8 cellular contexts compared by ENCODE assay signal in genomic region chr7:5822742-5823503, GRCh38. TPM values are rescaled to one million over a fixed set of nuclear protein-coding genes. Genes with fewer than 3 reads are reported as not detected.
A peak's percentile ranks its signal among the peaks of the same experiment; 100 is the strongest.
DNase-seq lines count a peak whose midpoint lies in the region; ATAC-seq, FAIRE-seq and TF ChIP-seq lines count a peak whose summit lies in the region.

No MANE protein-coding gene starts in this region.

- peak; percentile 98 for FAIRE-seq in urothelium cell line (lab: Jason Lieb, UNC)

- DNase-seq in GM13977 (ENCODE audit: low spot score) (peak; percentile 95), NCI-H146 treated with DMSO at 0.1 percent for 48 hours (lab: John Stamatoyannopoulos, UW; ENCODE audit: unreplicated experiment) (peak; percentile 84), T-helper 1 cell (peak; percentile 96 to 99 (median 98)), right atrium auricular region (ENCODE audit: low spot score) (peak; percentile 96), psoas muscle (peak; percentile 96 to 97), urothelium cell line (ENCODE audit: low spot score) (peak; percentile 100)

- 0 to 1% (median 1%) methylated on average over 29 to 39 of the region's 39 CpGs for WGBS in psoas muscle, 3 donors

- H3K27me3 ChIP-seq in right atrium auricular region, result no peaks in the 10 kb centered on the region
- H3K27me3 ChIP-seq in psoas muscle (ENCODE audit: insufficient read depth in 3 of 3, low read length in 2 of 3), result peaks cover 0 to 2% (median 0%) of the 10 kb centered on the region in 3 donors

- H3K4me1 ChIP-seq in right atrium auricular region (peaks cover 0 to 12% of the 10 kb centered on the region in 2 donors), psoas muscle (peaks cover 4% of the 10 kb centered on the region)

- intact Hi-C loops in psoas muscle (cut with DNase I), result no loop called here

- ATAC-seq in HG02884 (IDR thresholded peaks at IDR 0.05; ENCODE audit: unreplicated experiment), result peak; percentile 98
- ATAC-seq in psoas muscle, result peak; percentile 100

- no peak for TF ChIP-seq CTCF in GM13977 (IDR thresholded peaks at IDR 0.05; ENCODE audit: extremely low read depth, insufficient read depth, missing control alignments)
- peak in 1 of 2 donors; percentile 30 for TF ChIP-seq CTCF in right atrium auricular region (IDR thresholded peaks at IDR 0.05)
- TF ChIP-seq CTCF in psoas muscle (IDR thresholded peaks at IDR 0.05), result peak; percentile 10

- no peaks in the 10 kb centered on the region for H3K36me3 ChIP-seq in right atrium auricular region
- no peaks in the 10 kb centered on the region for H3K36me3 ChIP-seq in psoas muscle (ENCODE audit: insufficient read depth in 1 of 2, low read depth in 1 of 2)

- H3K4me3 ChIP-seq in right atrium auricular region, result peak overlapping the region; percentile 45 to 70
- H3K4me3 ChIP-seq in psoas muscle, result peak overlapping the region; percentile 73

- H3K27ac ChIP-seq in angular gyrus (ENCODE audit: low read depth, low read length) (peak overlapping the region; percentile 65), right atrium auricular region (peak overlapping the region; percentile 65 to 76), psoas muscle (peak overlapping the region; percentile 87)

- H3K9me3 ChIP-seq in right atrium auricular region (no peaks in the 10 kb centered on the region), psoas muscle (no peaks in the 10 kb centered on the region)

- in situ Hi-C loops in GM13977 (cut with MboI; ENCODE audit: low pct_unique_long_range_greater_than_20kb, low sequenced_read_pairs, unreplicated experiment), result no loop called here

RNA-seq across cellular contexts. Expression of gene RNF216, which starts 41.5 kb away (rescaled TPM):
- 10 to 100 TPM; 40.1 to 50.9 TPM for total RNA-seq in right atrium auricular region
- 10 to 100 TPM; 23.5 to 24.9 (median 24.2) TPM for total RNA-seq in psoas muscle
- polyA plus RNA-seq in psoas muscle, result 10 to 100 TPM; 11.4 to 26.3 (median 12.0) TPM

RNA-seq across cellular contexts. Expression of gene OCM, which starts 57.7 kb away (rescaled TPM):
- total RNA-seq in right atrium auricular region, result not detected
- not detected for total RNA-seq in psoas muscle
- polyA plus RNA-seq in psoas muscle, result not detected

Comparison
In these comparisons a context has a peak if more than half of its experiments do, and no peak if none do; other contexts are left out.
1. Peak in every context shown above with its lines: DNase-seq, ATAC-seq, H3K4me3 ChIP-seq and H3K27ac ChIP-seq.